14 cellular contexts compared by ENCODE assay signal in genomic region chr2:135097532-135098231, GRCh38. TPM values are rescaled to one million over a fixed set of nuclear protein-coding genes. Genes with fewer than 3 reads are reported as not detected.
DNase-seq lines count a peak whose midpoint lies in the region; ATAC-seq and TF ChIP-seq lines count a peak whose summit lies in the region.
"Had no signal": no experiment of that assay in that cellular context is flagged by ENCODE, and none has a peak within 500 bp of the region (broad histone marks: within the 10 kb centered on the region; RNA-seq: fewer than 3 reads in every experiment).

No MANE protein-coding gene starts in this region.

- no peak overlapping the region for H3K27ac ChIP-seq in IMR-90 (ENCODE audit: insufficient read depth, low read length)
- H3K27ac ChIP-seq: BLaER1 treated with 17β-estradiol and CSF1 and Interleukin-3, amounts not matched to agents 10 nM and 100 nM; GM23248 had no signal

- no peak overlapping the region for H3K9ac ChIP-seq in IMR-90 (ENCODE audit: low read depth, low read length)
- H3K9ac ChIP-seq: BLaER1 treated with 17β-estradiol and CSF1 and Interleukin-3, amounts not matched to agents 10 nM and 100 nM; GM23248 had no signal

- no peak overlapping the region for H4K5ac ChIP-seq in IMR-90 (ENCODE audit: low read depth, low read length)

- H3K18ac ChIP-seq in IMR-90 (ENCODE audit: low read depth, low read length): no peak overlapping the region

- no peak overlapping the region for H2BK120ac ChIP-seq in IMR-90 (ENCODE audit: low read depth, low read length)

- H2AFZ ChIP-seq in IMR-90 (replicated peaks; ENCODE audit: low read length, poor library complexity): no peak overlapping the region
- H2AFZ ChIP-seq: GM23248 had no signal

- no peak overlapping the region for H3K14ac ChIP-seq in IMR-90 (replicated peaks; ENCODE audit: low read depth, low read length)

- H3K23ac ChIP-seq in IMR-90 (ENCODE audit: low read depth, low read length): no peak overlapping the region

- in situ Hi-C loops in IMR-90 (cut with MboI; ENCODE audit: low sequenced_read_pairs): no loop called here

- H2BK5ac ChIP-seq in IMR-90 (ENCODE audit: low read depth, low read length, poor library complexity, severe bottlenecking): no peak overlapping the region

- intact Hi-C loops in IMR-90 (cut with micrococcal nuclease): loop anchor here (5.0 kb wide), 1 partner anchor 45 kb away; the partner anchor contains the start of gene RAB3GAP1

- H3K9me3 ChIP-seq in IMR-90 (ENCODE audit: control insufficient read depth, insufficient read depth, low read length): no peaks in the 10 kb centered on the region
- H3K9me3 ChIP-seq: Caco-2, HAP-1 had no signal

- dilution Hi-C loops in IMR-90 (cut with HindIII; ENCODE audit: low sequenced_read_pairs, unreplicated experiment): no loop called here

- no peak overlapping the region for H2AK5ac ChIP-seq in IMR-90 (ENCODE audit: low read depth, low read length)

- H2BK15ac ChIP-seq in IMR-90 (ENCODE audit: low read depth, low read length): no peak overlapping the region

- H4K91ac ChIP-seq in IMR-90 (ENCODE audit: insufficient read depth, low read depth, low read length): no peak overlapping the region

- peaks cover 23% of the 10 kb centered on the region for H3K4me1 Mint-ChIP-seq in activated naive CD8-positive, alpha-beta T cell (ENCODE audit: low read depth)
- H3K4me1 Mint-ChIP-seq in activated naive CD8-positive, alpha-beta T cell treated with anti-CD3 and anti-CD28 coated beads, Interleukin-2, amount 50 U/mL, for 24 hours: peaks cover 12% of the 10 kb centered on the region
- H3K4me1 Mint-ChIP-seq in glutamatergic neuron (ENCODE audit: low read depth, unreplicated experiment): no peaks in the 10 kb centered on the region
- H3K4me1 Mint-ChIP-seq: B cell had no signal

- H3K4me3 Mint-ChIP-seq in activated naive CD8-positive, alpha-beta T cell: no peak overlapping the region
- H3K4me3 Mint-ChIP-seq in activated naive CD8-positive, alpha-beta T cell treated with anti-CD3 and anti-CD28 coated beads, Interleukin-2, amount 50 U/mL, for 24 hours: no peak overlapping the region
- H3K4me3 Mint-ChIP-seq in glutamatergic neuron (ENCODE audit: unreplicated experiment): no peak overlapping the region
- H3K4me3 Mint-ChIP-seq: B cell had no signal

- H3K36me3 ChIP-seq in IMR-90 (ENCODE audit: control insufficient read depth, insufficient read depth, low read length): peaks cover 5% of the 10 kb centered on the region; the same call in 1 of the 2 replicates

- H4K8ac ChIP-seq in IMR-90 (ENCODE audit: low read depth in 2 of 2, low read length in 2 of 2): no peak overlapping the region; a peak in 1 of 4 replicates

- TF ChIP-seq POLR2A in IMR-90 (IDR thresholded peaks at IDR 0.05; ENCODE audit: low read depth, low read length): no peak

- no peak overlapping the region for H2AK9ac ChIP-seq in IMR-90 (replicated peaks; ENCODE audit: low read depth, low read length, poor library complexity)

- BruUV-seq in IMR-90 (replicated peaks; lab: Mats Ljungman, UMichigan): no TSS peak

- H3K4me2 ChIP-seq in IMR-90 (ENCODE audit: low read depth, low read length): no peak overlapping the region
- H3K4me2 ChIP-seq: BLaER1 treated with 17β-estradiol and CSF1 and Interleukin-3, amounts not matched to agents 10 nM and 100 nM had no signal

- no peaks in the 10 kb centered on the region for H3K9me3 Mint-ChIP-seq in activated naive CD8-positive, alpha-beta T cell (ENCODE audit: low read depth)
- H3K9me3 Mint-ChIP-seq in activated naive CD8-positive, alpha-beta T cell treated with anti-CD3 and anti-CD28 coated beads, Interleukin-2, amount 50 U/mL, for 24 hours: peaks cover 5% of the 10 kb centered on the region
- peaks cover 2% of the 10 kb centered on the region for H3K9me3 Mint-ChIP-seq in glutamatergic neuron (ENCODE audit: unreplicated experiment)

- DNase-seq in activated naive CD8-positive, alpha-beta T cell treated with anti-CD3 and anti-CD28 coated beads, Interleukin-2, amount 50 U/mL, for 24 hours: no peak
- no peak for DNase-seq in IMR-90
- DNase-seq in glutamatergic neuron: no peak
- DNase-seq in epidermal melanocyte (ENCODE audit: insufficient read length, low spot score): no peak
- DNase-seq in SKM-1 treated with dmso at 0.1 percent for 144 hours (lab: John Stamatoyannopoulos, UW; ENCODE audit: unreplicated experiment): no peak
- no peak for DNase-seq in globus pallidus (ENCODE audit: low spot score)
- DNase-seq: Caco-2, GM23248 had no signal

- H3K9me1 ChIP-seq in IMR-90 (ENCODE audit: insufficient read depth, low read length): no peaks in the 10 kb centered on the region; the same call in 1 of the 2 replicates

- peaks cover 19 to 35% of the 10 kb centered on the region in 2 experiments; a peak in 3 of 4 replicates for H3K79me1 ChIP-seq in IMR-90 (ENCODE audit: low read depth in 1 of 2, low read length in 2 of 2)

- TF ChIP-seq CTCF in IMR-90 (conservative IDR thresholded peaks at IDR 0.05; ENCODE audit: low read depth, low read length) (no peak), glutamatergic neuron (IDR thresholded peaks at IDR 0.05; ENCODE audit: partially characterized antibody, unreplicated experiment) (no peak)

- no peaks in the 10 kb centered on the region for H3K27me3 Mint-ChIP-seq in activated naive CD8-positive, alpha-beta T cell
- H3K27me3 Mint-ChIP-seq in activated naive CD8-positive, alpha-beta T cell treated with anti-CD3 and anti-CD28 coated beads, Interleukin-2, amount 50 U/mL, for 24 hours: no peaks in the 10 kb centered on the region
- H3K27me3 Mint-ChIP-seq in glutamatergic neuron (ENCODE audit: unreplicated experiment): no peaks in the 10 kb centered on the region
- H3K27me3 Mint-ChIP-seq: B cell had no signal

- peaks cover 6% of the 10 kb centered on the region for H3K4me1 ChIP-seq in IMR-90 (ENCODE audit: control insufficient read depth, insufficient read depth, low read length)
- H3K4me1 ChIP-seq: BLaER1 treated with 17β-estradiol and CSF1 and Interleukin-3, amounts not matched to agents 10 nM and 100 nM; HAP-1 had no signal

- no peak overlapping the region for H3K4ac ChIP-seq in IMR-90 (ENCODE audit: low read depth, low read length)

- H3K4me3 ChIP-seq in IMR-90 (ENCODE audit: insufficient read depth, low read depth, low read length): no peak overlapping the region
- H3K4me3 ChIP-seq: BLaER1 treated with 17β-estradiol and CSF1 and Interleukin-3, amounts not matched to agents 10 nM and 100 nM; GM23248; HAP-1 had no signal

- CTCF ChIA-PET in IMR-90 (lab: Yijun Ruan, JAX): no interaction called here

- no peaks in the 10 kb centered on the region; the same call in 1 of the 2 replicates for H4K20me1 ChIP-seq in IMR-90 (ENCODE audit: insufficient read depth, low read length)

- POLR2A ChIA-PET in IMR-90 (lab: Charles Lee; ENCODE audit: unreplicated experiment): no interaction called here

- TF ChIP-seq RAD21 in IMR-90 (IDR thresholded peaks at IDR 0.05; ENCODE audit: low read length): no peak

- no peak overlapping the region for H2BK20ac ChIP-seq in IMR-90 (ENCODE audit: low read depth, low read length)

- H3K27me3 ChIP-seq in IMR-90 (ENCODE audit: control insufficient read depth, insufficient read depth, low read length): no peaks in the 10 kb centered on the region
- H3K27me3 ChIP-seq: BLaER1 treated with 17β-estradiol and CSF1 and Interleukin-3, amounts not matched to agents 10 nM and 100 nM had no signal

- peak overlapping the region; percentile 36 for H3K27ac Mint-ChIP-seq in activated naive CD8-positive, alpha-beta T cell
- no peak overlapping the region for H3K27ac Mint-ChIP-seq in activated naive CD8-positive, alpha-beta T cell treated with anti-CD3 and anti-CD28 coated beads, Interleukin-2, amount 50 U/mL, for 24 hours
- peak overlapping the region; percentile 41 for H3K27ac Mint-ChIP-seq in glutamatergic neuron (ENCODE audit: unreplicated experiment)
- H3K27ac Mint-ChIP-seq: B cell had no signal

- H3K56ac ChIP-seq in IMR-90 (ENCODE audit: extremely low read depth, insufficient read depth, low read length): no peak overlapping the region

- peaks cover 27% of the 10 kb centered on the region for H3K36me3 Mint-ChIP-seq in activated naive CD8-positive, alpha-beta T cell
- peaks cover 27% of the 10 kb centered on the region for H3K36me3 Mint-ChIP-seq in activated naive CD8-positive, alpha-beta T cell treated with anti-CD3 and anti-CD28 coated beads, Interleukin-2, amount 50 U/mL, for 24 hours (ENCODE audit: low read depth)
- H3K36me3 Mint-ChIP-seq in glutamatergic neuron (ENCODE audit: unreplicated experiment): peaks cover 6% of the 10 kb centered on the region

- no peak for ATAC-seq in activated naive CD8-positive, alpha-beta T cell treated with anti-CD3 and anti-CD28 coated beads, Interleukin-2, amount 50 U/mL, for 24 hours
- ATAC-seq in IMR-90 (ENCODE audit: low read depth): no peak

- no CpG with 5 or more reads among the region's 2 CpGs for WGBS in IMR-90 (ENCODE audit: extremely low coverage in 2 of 2, insufficient read length in 1 of 2), 2 experiments

TF ChIP-seq in IMR-90, 13 proteins besides CTCF, POLR2A, EP300 and RAD21:
- 0 out of 2 replicates have a peak, but pooled peaks have one; percentile 17 for TF ChIP-seq MAFK (IDR thresholded peaks at IDR 0.05; ENCODE audit: low read depth, low read length)
- no peak for TF ChIP-seq RFX5 (IDR thresholded peaks at IDR 0.05; ENCODE audit: low read depth, low read length)

RNA-seq across cellular contexts. Expression of gene RAB3GAP1, which starts 45.6 kb away (rescaled TPM):
- total RNA-seq in IMR-90 (2012; rRNA removed) (65.8 and 85.5 TPM in 2 replicates), glutamatergic neuron (ENCODE audit: unreplicated experiment) (30.7 TPM)
- polyA plus RNA-seq in IMR-90 (2012; rRNA removed): 16.2 and 21.2 TPM in 2 replicates
- 5.0 and 10.4 TPM in 2 replicates for polyA plus RNA-seq in IMR-90 (2012; cell fraction: cytosol; rRNA removed)
- polyA plus RNA-seq in IMR-90 (2012; cell fraction: nucleus; rRNA removed; ENCODE audit: low replicate concordance): 5.1 and 25.2 TPM in 2 replicates

RNA-seq across cellular contexts. Expression of gene MAP3K19, which starts 50.4 kb away (rescaled TPM):
- total RNA-seq in IMR-90 (2012; rRNA removed) (not detected in 2 replicates), glutamatergic neuron (ENCODE audit: unreplicated experiment) (not detected)
- not detected in 2 replicates for polyA plus RNA-seq in IMR-90 (2012; rRNA removed)
- not detected in 2 replicates for polyA plus RNA-seq in IMR-90 (2012; cell fraction: cytosol; rRNA removed)
- not detected in 2 replicates for polyA plus RNA-seq in IMR-90 (2012; cell fraction: nucleus; rRNA removed; ENCODE audit: low replicate concordance)
- total RNA-seq: A172, B cell, Caco-2, GM23248, H4 had no signal
- polyA plus RNA-seq: GM23248 had no signal
